ENCODE assay signal across 9 cellular contexts in genomic region chr2:47269316-47270232, GRCh38.
DNase-seq lines count a peak whose midpoint lies in the region; ATAC-seq and TF ChIP-seq lines count a peak whose summit lies in the region.
"Had no signal": no experiment of that assay in that cellular context is flagged by ENCODE, and none has a peak within 500 bp of the region (broad histone marks: within the 10 kb centered on the region; RNA-seq: fewer than 3 reads in every experiment).

No MANE protein-coding gene starts in this region.

- peaks cover 23% of the 10 kb centered on the region for H3K4me1 ChIP-seq in foreskin keratinocyte

- H3K27me3 ChIP-seq in foreskin keratinocyte, result no peaks in the 10 kb centered on the region

- ATAC-seq in SK-N-SH treated with all-trans-retinoic acid at 6 μM for 48 hours, result peak; percentile 57
- peak; percentile 88 for ATAC-seq in foreskin keratinocyte
- no peak for ATAC-seq in HG02588 (IDR thresholded peaks at IDR 0.05; ENCODE audit: unreplicated experiment)
- no peak for ATAC-seq in HG02840 (IDR thresholded peaks at IDR 0.05; ENCODE audit: low FRiP score, unreplicated experiment)

- DNase-seq in Daoy (ENCODE audit: low read depth), result peak; percentile 99
- peak; percentile 99 to 100 for DNase-seq in foreskin keratinocyte
- peak; percentile 79 for DNase-seq in pulmonary artery endothelial cell (ENCODE audit: low read depth, low spot score)
- no peak for DNase-seq in OCI-M2 (lab: John Stamatoyannopoulos, UW; ENCODE audit: unreplicated experiment)
- DNase-seq in NCI-H345 treated with DMSO at 0.1 percent for 48 hours (lab: John Stamatoyannopoulos, UW; ENCODE audit: unreplicated experiment), result no peak

- TF ChIP-seq CTCF in foreskin keratinocyte (conservative IDR thresholded peaks at IDR 0.05), result no peak

- peak overlapping the region; percentile 83 for H3K27ac ChIP-seq in foreskin keratinocyte
- H3K27ac ChIP-seq: SK-N-MC had no signal

TF ChIP-seq in SK-N-SH treated with all-trans-retinoic acid at 6 μM for 48 hours, 23 proteins besides CTCF, POLR2A, EP300 and RAD21:
- TF ChIP-seq SNAI2 (CRISPR knock-in tag; IDR thresholded peaks at IDR 0.05) (no peak), PATZ1 (CRISPR knock-in tag; IDR thresholded peaks at IDR 0.05; ENCODE audit: borderline replicate concordance) (peak; percentile 71; the same call in 1 of the 2 replicates), CSDC2 (CRISPR knock-in tag; IDR thresholded peaks at IDR 0.05) (no peak), ZNF565 (CRISPR knock-in tag; conservative IDR thresholded peaks at IDR 0.05; ENCODE audit: low read depth) (no peak)

Comparison
In these comparisons a context has a peak if more than half of its experiments do, and no peak if none do; other contexts are left out.
1. DNase-seq: peak in Daoy (single experiment), foreskin keratinocyte (2 of 2) and pulmonary artery endothelial cell (single experiment); none in OCI-M2 (single experiment) and NCI-H345 treated with DMSO at 0.1 percent for 48 hours (single experiment).
2. ATAC-seq: peak in SK-N-SH treated with all-trans-retinoic acid at 6 μM for 48 hours (single experiment) and foreskin keratinocyte (single experiment); none in HG02588 (single experiment) and HG02840 (single experiment).